ENCODE assay signal across 16 cellular contexts in the genomic region with DNA sequence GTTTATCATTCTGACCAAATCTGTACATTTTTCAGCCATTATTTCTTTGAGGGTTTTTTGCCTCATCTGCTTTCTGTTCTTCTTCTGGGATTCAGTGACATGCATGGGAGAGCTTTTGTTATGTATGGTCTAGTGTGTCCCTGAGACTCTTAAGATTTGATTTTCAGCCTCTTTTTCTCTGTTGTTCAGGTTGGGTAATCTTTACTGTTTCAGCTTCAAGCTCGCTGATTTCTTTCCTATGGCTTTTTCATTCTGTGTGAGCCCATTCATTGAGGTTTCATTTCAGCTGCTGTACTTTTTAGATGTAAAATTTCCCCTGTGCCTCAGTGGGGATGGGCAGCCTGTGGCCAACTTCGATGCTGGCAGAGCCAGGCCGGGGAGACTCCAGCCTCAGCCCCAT. TPM values are rescaled to one million over a fixed set of nuclear protein-coding genes. Genes with fewer than 3 reads are reported as not detected.
A peak's percentile ranks its signal among the peaks of the same experiment; 100 is the strongest.
DNase-seq lines count a peak whose midpoint lies in the region; ATAC-seq and TF ChIP-seq lines count a peak whose summit lies in the region.
"Had no signal": no experiment of that assay in that cellular context is flagged by ENCODE, and none has a peak within 500 bp of the region (broad histone marks: within the 10 kb centered on the region; RNA-seq: fewer than 3 reads in every experiment).

No MANE protein-coding gene starts in this region.

- no peak overlapping the region for H3K4me3 ChIP-seq in esophagus muscularis mucosa
- H3K4me3 ChIP-seq: dorsolateral prefrontal cortex, left ventricle myocardium inferior, uterus had no signal

- H3K4me3 Mint-ChIP-seq in stimulated activated naive CD8-positive, alpha-beta T cell treated with anti-CD3 and anti-CD28 coated beads, Interleukin-15, amount 100 ng/mL, for 72 hours = no peak overlapping the region
- H3K4me3 Mint-ChIP-seq in chondrocyte (ENCODE audit: unreplicated experiment) = no peak overlapping the region

- H3K36me3 Mint-ChIP-seq in chondrocyte (ENCODE audit: low read depth) = peaks cover 11% of the 10 kb centered on the region

- peak overlapping the region; percentile 17 to 35 for H3K27ac Mint-ChIP-seq in stimulated activated naive CD8-positive, alpha-beta T cell treated with anti-CD3 and anti-CD28 coated beads, Interleukin-15, amount 100 ng/mL, for 72 hours
- peak overlapping the region; percentile 1 for H3K27ac Mint-ChIP-seq in chondrocyte (ENCODE audit: unreplicated experiment)

- H3K4me1 Mint-ChIP-seq in stimulated activated naive CD8-positive, alpha-beta T cell treated with anti-CD3 and anti-CD28 coated beads, Interleukin-15, amount 100 ng/mL, for 72 hours = peaks cover 90% of the 10 kb centered on the region
- H3K4me1 Mint-ChIP-seq in chondrocyte (ENCODE audit: low read depth) = peaks cover 55% of the 10 kb centered on the region

- H3K36me3 ChIP-seq in esophagus muscularis mucosa = peaks cover 0 to 22% (median 11%) of the 10 kb centered on the region in 4 donors
- H3K36me3 ChIP-seq: uterus had no signal

- no peak for TF ChIP-seq EP300 in esophagus muscularis mucosa (IDR thresholded peaks at IDR 0.05)

- intact Hi-C loops in esophagus muscularis mucosa (cut with DNase I) (no loop called here), head of caudate nucleus (cut with DNase I) (no loop called here)

- no peak for ATAC-seq in stimulated activated naive CD8-positive, alpha-beta T cell treated with anti-CD3 and anti-CD28 coated beads, Interleukin-15, amount 100 ng/mL, for 72 hours
- no peak for ATAC-seq in stimulated activated naive CD8-positive, alpha-beta T cell treated with anti-CD3 and anti-CD28 coated beads, Interleukin-15, Interleukin-2, amounts not matched to agents 100 U/mL and 50 U/mL, for 24 hours
- peak; percentile 39 for ATAC-seq in HG02759 (IDR thresholded peaks at IDR 0.05; ENCODE audit: unreplicated experiment)

- peaks cover 44 to 74% (median 57%) of the 10 kb centered on the region in 4 donors for H3K4me1 ChIP-seq in esophagus muscularis mucosa
- H3K4me1 ChIP-seq: uterus had no signal

- H3K9me3 Mint-ChIP-seq in stimulated activated naive CD8-positive, alpha-beta T cell treated with anti-CD3 and anti-CD28 coated beads, Interleukin-15, amount 100 ng/mL, for 72 hours = no peaks in the 10 kb centered on the region
- no peaks in the 10 kb centered on the region for H3K9me3 Mint-ChIP-seq in chondrocyte (ENCODE audit: low read depth)

- no peaks in the 10 kb centered on the region for H3K27me3 ChIP-seq in esophagus muscularis mucosa
- H3K27me3 ChIP-seq: dorsolateral prefrontal cortex, uterus had no signal

- TF ChIP-seq CTCF in chondrocyte (IDR thresholded peaks at IDR 0.05) (no peak), esophagus muscularis mucosa (IDR thresholded peaks at IDR 0.05) (no peak)

- no peak for TF ChIP-seq POLR2A in esophagus muscularis mucosa (IDR thresholded peaks at IDR 0.05; ENCODE audit: low read depth)

- H3K27ac ChIP-seq in esophagus muscularis mucosa (replicated peaks in 1 of 4) = no peak overlapping the region
- H3K27ac ChIP-seq: uterus had no signal

- DNase-seq in stimulated activated naive CD8-positive, alpha-beta T cell treated with anti-CD3 and anti-CD28 coated beads, Interleukin-15, amount 100 ng/mL, for 72 hours = no peak
- no peak for DNase-seq in stimulated activated naive CD8-positive, alpha-beta T cell treated with anti-CD3 and anti-CD28 coated beads, Interleukin-15, Interleukin-2, amounts not matched to agents 100 U/mL and 50 U/mL, for 24 hours
- DNase-seq in chondrocyte (ENCODE audit: low spot score) (no peak), DMS153 (lab: John Stamatoyannopoulos, UW) (no peak), esophagus muscularis mucosa (ENCODE audit: extremely low spot score) (no peak), head of caudate nucleus (no peak), epidermal melanocyte (ENCODE audit: insufficient read length, low spot score) (no peak)
- DNase-seq: activated T-cell treated with anti-CD3 and anti-CD28 coated beads, Interleukin-2, amount 50 U/mL, for 48 hours; dorsolateral prefrontal cortex; EL; erythroblast; left ventricle myocardium inferior; NCI-H1417; stimulated activated CD4-positive, alpha-beta T cell treated with anti-CD3 and anti-CD28 coated beads, Interleukin-1b, Interleukin-23, amount 100 ng/mL, for 48 hours; uterus had no signal

- 89% methylated on average over 3 of the region's 3 CpGs for WGBS in esophagus muscularis mucosa

- H3K9me3 ChIP-seq in esophagus muscularis mucosa = no peaks in the 10 kb centered on the region
- H3K9me3 ChIP-seq: left ventricle myocardium inferior, uterus had no signal

- no peaks in the 10 kb centered on the region for H3K27me3 Mint-ChIP-seq in stimulated activated naive CD8-positive, alpha-beta T cell treated with anti-CD3 and anti-CD28 coated beads, Interleukin-15, amount 100 ng/mL, for 72 hours
- H3K27me3 Mint-ChIP-seq in chondrocyte (ENCODE audit: low read depth) = no peaks in the 10 kb centered on the region

RNA-seq across cellular contexts. Expression of a gene that starts 38.1 kb away (rescaled TPM):
- total RNA-seq in chondrocyte = 53.3 to 78.3 TPM (median 77.9 TPM) in 3 replicates
- total RNA-seq in esophagus muscularis mucosa = 10 to 100 TPM; 23.4 to 46.1 (median 36.3) TPM

RNA-seq across cellular contexts. Expression of a gene that starts 55.2 kb away (rescaled TPM):
- total RNA-seq in chondrocyte (35.7 to 61.2 TPM (median 59.7 TPM) in 3 replicates), esophagus muscularis mucosa (10 to 100 TPM; 25.7 to 37.3 (median 31.5) TPM)
